In genomic region chr15:38176155-38176554, GRCh38 we compare ENCODE assay signal across 11 cellular contexts.
DNase-seq lines count a peak whose midpoint lies in the region; ATAC-seq and TF ChIP-seq lines count a peak whose summit lies in the region.
"Had no signal": no experiment of that assay in that cellular context is flagged by ENCODE, and none has a peak within 500 bp of the region (broad histone marks: within the 10 kb centered on the region; RNA-seq: fewer than 3 reads in every experiment).

No MANE protein-coding gene starts in this region.

- H3K27me3 ChIP-seq in fibroblast of lung (ENCODE audit: control insufficient read depth, insufficient read depth, low read length) (no peaks in the 10 kb centered on the region), tibial artery (peaks cover 0 to 6% of the 10 kb centered on the region in 2 donors)
- H3K27me3 ChIP-seq: vagina had no signal

- H3K27ac ChIP-seq in fibroblast of lung (ENCODE audit: insufficient read depth, low read length) (no peak overlapping the region), tibial artery (no peak overlapping the region)
- H3K27ac ChIP-seq: vagina had no signal

- H3K79me2 ChIP-seq in fibroblast of lung (ENCODE audit: control insufficient read depth, insufficient read depth, low read length) = no peaks in the 10 kb centered on the region

- no peak overlapping the region for H3K4me2 ChIP-seq in fibroblast of lung (ENCODE audit: extremely low read depth, insufficient read depth, low read length)

- no peaks in the 10 kb centered on the region for H3K36me3 ChIP-seq in fibroblast of lung (ENCODE audit: control insufficient read depth, insufficient read depth, low read length)
- no peaks in the 10 kb centered on the region for H3K36me3 ChIP-seq in tibial artery
- H3K36me3 ChIP-seq: vagina had no signal

- H3K27me3 Mint-ChIP-seq in activated T-helper 1 cell treated with anti-CD3 and anti-CD28 coated beads, Interleukin-12 subunit alpha, Interleukin-12 subunit beta, Interleukin-2, Interleukin-4 antibody, amounts not matched to agents 30 ng/mL and 10 ng/mL and 1 ng/mL, durations not matched to agents 14 hours and 24 hours and 36 hours (ENCODE audit: insufficient read depth) = peaks cover 10% of the 10 kb centered on the region

- H3K9ac ChIP-seq in fibroblast of lung (ENCODE audit: insufficient read depth, low read length) = no peak overlapping the region

- TF ChIP-seq CTCF in fibroblast of lung (conservative IDR thresholded peaks at IDR 0.05 in 1 of 2, IDR thresholded peaks at IDR 0.05 in 1 of 2; ENCODE audit: low read depth in 1 of 2, low read length in 2 of 2) (no peak), tibial artery (IDR thresholded peaks at IDR 0.05) (no peak)

- H2AFZ ChIP-seq in fibroblast of lung (ENCODE audit: low read length) = no peak overlapping the region

- no peaks in the 10 kb centered on the region for H3K4me1 Mint-ChIP-seq in activated T-helper 1 cell treated with anti-CD3 and anti-CD28 coated beads, Interleukin-12 subunit alpha, Interleukin-12 subunit beta, Interleukin-2, Interleukin-4 antibody, amounts not matched to agents 30 ng/mL and 10 ng/mL and 1 ng/mL, durations not matched to agents 14 hours and 24 hours and 36 hours (ENCODE audit: low read depth)
- H3K4me1 Mint-ChIP-seq: activated CD4-positive, alpha-beta T cell treated with anti-CD3 and anti-CD28 coated beads for 36 hours had no signal

- H3K4me1 ChIP-seq in fibroblast of lung (ENCODE audit: control insufficient read depth, extremely low read depth, insufficient read depth, low read length) = no peaks in the 10 kb centered on the region
- no peaks in the 10 kb centered on the region for H3K4me1 ChIP-seq in tibial artery
- H3K4me1 ChIP-seq: vagina had no signal

- H3K4me3 Mint-ChIP-seq in activated T-helper 1 cell treated with anti-CD3 and anti-CD28 coated beads, Interleukin-12 subunit alpha, Interleukin-12 subunit beta, Interleukin-2, Interleukin-4 antibody, amounts not matched to agents 30 ng/mL and 10 ng/mL and 1 ng/mL, durations not matched to agents 14 hours and 24 hours and 36 hours = no peak overlapping the region
- H3K4me3 Mint-ChIP-seq: activated CD4-positive, alpha-beta T cell treated with anti-CD3 and anti-CD28 coated beads for 36 hours had no signal

- DNase-seq in ELR (ENCODE audit: low read depth) (peak; percentile 74), fibroblast of lung (ENCODE audit: low read depth in 2 of 2) (peak; percentile 47 to 86), tibial artery (no peak), hippocampal formation (lab: John Stamatoyannopoulos, UW) (no peak)
- DNase-seq in stimulated activated CD8-positive, alpha-beta memory T cell treated with anti-CD3 and anti-CD28 coated beads, Interleukin-4, amount 100 ng/mL, for 48 hours = no peak
- no peak for DNase-seq in activated T-helper 1 cell treated with anti-CD3 and anti-CD28 coated beads, Interleukin-12 subunit alpha, Interleukin-12 subunit beta, Interleukin-2, Interleukin-4 antibody, amounts not matched to agents 30 ng/mL and 10 ng/mL and 1 ng/mL, durations not matched to agents 14 hours and 24 hours and 36 hours (ENCODE audit: low spot score)
- DNase-seq: activated CD4-positive, alpha-beta T cell treated with anti-CD3 and anti-CD28 coated beads for 36 hours; NCI-H1417 had no signal

- ATAC-seq in GM21528 (IDR thresholded peaks at IDR 0.05; ENCODE audit: low FRiP score, unreplicated experiment) (peak; percentile 61), HG03558 (IDR thresholded peaks at IDR 0.05; ENCODE audit: extremely low read depth, unreplicated experiment) (peak; percentile 66)
- ATAC-seq: activated CD4-positive, alpha-beta T cell treated with anti-CD3 and anti-CD28 coated beads for 36 hours had no signal

- no peak overlapping the region for H3K27ac Mint-ChIP-seq in activated T-helper 1 cell treated with anti-CD3 and anti-CD28 coated beads, Interleukin-12 subunit alpha, Interleukin-12 subunit beta, Interleukin-2, Interleukin-4 antibody, amounts not matched to agents 30 ng/mL and 10 ng/mL and 1 ng/mL, durations not matched to agents 14 hours and 24 hours and 36 hours
- H3K27ac Mint-ChIP-seq: activated CD4-positive, alpha-beta T cell treated with anti-CD3 and anti-CD28 coated beads for 36 hours had no signal

- no peaks in the 10 kb centered on the region for H3K36me3 Mint-ChIP-seq in activated T-helper 1 cell treated with anti-CD3 and anti-CD28 coated beads, Interleukin-12 subunit alpha, Interleukin-12 subunit beta, Interleukin-2, Interleukin-4 antibody, amounts not matched to agents 30 ng/mL and 10 ng/mL and 1 ng/mL, durations not matched to agents 14 hours and 24 hours and 36 hours (ENCODE audit: low read depth)

- H3K9me3 ChIP-seq in fibroblast of lung (ENCODE audit: control insufficient read depth, insufficient read depth, low read depth, low read length) (no peaks in the 10 kb centered on the region), tibial artery (no peaks in the 10 kb centered on the region)
- H3K9me3 ChIP-seq: vagina had no signal

- intact Hi-C loops in tibial artery (cut with DNase I; ENCODE audit: low total_unique reads) = no loop called here
- intact Hi-C loops in activated T-helper 1 cell treated with anti-CD3 and anti-CD28 coated beads, Interleukin-12 subunit alpha, Interleukin-12 subunit beta, Interleukin-2, Interleukin-4 antibody, amounts not matched to agents 30 ng/mL and 10 ng/mL and 1 ng/mL, durations not matched to agents 14 hours and 24 hours and 36 hours (cut with micrococcal nuclease) = no loop called here

- H3K9me3 Mint-ChIP-seq in activated T-helper 1 cell treated with anti-CD3 and anti-CD28 coated beads, Interleukin-12 subunit alpha, Interleukin-12 subunit beta, Interleukin-2, Interleukin-4 antibody, amounts not matched to agents 30 ng/mL and 10 ng/mL and 1 ng/mL, durations not matched to agents 14 hours and 24 hours and 36 hours = no peaks in the 10 kb centered on the region

- H3K4me3 ChIP-seq in fibroblast of lung (replicated peaks in 1 of 4; ENCODE audit: control extremely low read depth in 1 of 4, insufficient read depth in 1 of 4, low read depth in 3 of 4, low read length in 4 of 4) (no peak overlapping the region), tibial artery (no peak overlapping the region)
- H3K4me3 ChIP-seq: vagina had no signal

- H4K20me1 ChIP-seq in fibroblast of lung (ENCODE audit: control insufficient read depth, extremely low read depth, insufficient read depth, low read length) = no peaks in the 10 kb centered on the region

Comparison
In these comparisons a context has a peak if more than half of its experiments do, and no peak if none do; other contexts are left out.
1. DNase-seq: peak in ELR (single experiment) and fibroblast of lung (2 of 2); none in tibial artery (0 of 2), stimulated activated CD8-positive, alpha-beta memory T cell treated with anti-CD3 and anti-CD28 coated beads, Interleukin-4, amount 100 ng/mL, for 48 hours (single experiment), activated T-helper 1 cell treated with anti-CD3 and anti-CD28 coated beads, Interleukin-12 subunit alpha, Interleukin-12 subunit beta, Interleukin-2, Interleukin-4 antibody, amounts not matched to agents 30 ng/mL and 10 ng/mL and 1 ng/mL, durations not matched to agents 14 hours and 24 hours and 36 hours (single experiment) and hippocampal formation (0 of 2).